In the genomic region with DNA sequence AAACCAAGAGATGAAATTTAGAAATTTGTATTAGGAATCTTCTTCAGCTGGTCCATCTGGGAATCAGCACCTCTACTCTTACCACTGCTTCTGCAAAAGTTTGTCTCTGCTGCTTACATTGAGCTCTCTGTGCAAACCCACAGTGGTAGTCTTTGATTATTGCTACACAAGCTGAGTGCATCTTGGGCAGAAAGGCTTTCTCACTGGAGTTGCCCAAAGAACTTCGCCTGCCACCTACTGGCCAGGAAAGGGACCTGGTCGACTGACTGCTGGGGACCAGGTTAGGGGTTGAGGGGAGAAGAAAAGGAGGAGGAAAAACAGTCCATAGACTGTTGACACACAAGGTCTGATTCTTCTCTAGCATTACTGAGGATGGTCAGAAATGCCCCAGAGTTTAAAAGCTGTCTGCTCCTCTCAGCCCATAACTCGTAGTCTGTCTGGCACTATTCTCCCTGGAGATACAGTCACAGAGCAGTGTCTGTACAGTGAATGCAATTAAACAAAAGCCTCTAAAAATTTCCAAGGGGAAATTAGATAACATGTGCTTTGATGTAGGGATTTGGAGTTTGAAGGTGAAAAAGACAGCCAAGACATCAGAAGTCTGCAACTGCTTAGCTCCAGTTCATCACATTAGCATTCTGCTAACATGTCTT, we compare ENCODE assay signal across 1 cellular context.
TF ChIP-seq lines count a peak whose summit lies in the region.

No MANE protein-coding gene starts in this region.

TF ChIP-seq in WTC11, 78 proteins besides CTCF, POLR2A, EP300 and RAD21 (continued from another document):
- TF ChIP-seq, protein P1, sequence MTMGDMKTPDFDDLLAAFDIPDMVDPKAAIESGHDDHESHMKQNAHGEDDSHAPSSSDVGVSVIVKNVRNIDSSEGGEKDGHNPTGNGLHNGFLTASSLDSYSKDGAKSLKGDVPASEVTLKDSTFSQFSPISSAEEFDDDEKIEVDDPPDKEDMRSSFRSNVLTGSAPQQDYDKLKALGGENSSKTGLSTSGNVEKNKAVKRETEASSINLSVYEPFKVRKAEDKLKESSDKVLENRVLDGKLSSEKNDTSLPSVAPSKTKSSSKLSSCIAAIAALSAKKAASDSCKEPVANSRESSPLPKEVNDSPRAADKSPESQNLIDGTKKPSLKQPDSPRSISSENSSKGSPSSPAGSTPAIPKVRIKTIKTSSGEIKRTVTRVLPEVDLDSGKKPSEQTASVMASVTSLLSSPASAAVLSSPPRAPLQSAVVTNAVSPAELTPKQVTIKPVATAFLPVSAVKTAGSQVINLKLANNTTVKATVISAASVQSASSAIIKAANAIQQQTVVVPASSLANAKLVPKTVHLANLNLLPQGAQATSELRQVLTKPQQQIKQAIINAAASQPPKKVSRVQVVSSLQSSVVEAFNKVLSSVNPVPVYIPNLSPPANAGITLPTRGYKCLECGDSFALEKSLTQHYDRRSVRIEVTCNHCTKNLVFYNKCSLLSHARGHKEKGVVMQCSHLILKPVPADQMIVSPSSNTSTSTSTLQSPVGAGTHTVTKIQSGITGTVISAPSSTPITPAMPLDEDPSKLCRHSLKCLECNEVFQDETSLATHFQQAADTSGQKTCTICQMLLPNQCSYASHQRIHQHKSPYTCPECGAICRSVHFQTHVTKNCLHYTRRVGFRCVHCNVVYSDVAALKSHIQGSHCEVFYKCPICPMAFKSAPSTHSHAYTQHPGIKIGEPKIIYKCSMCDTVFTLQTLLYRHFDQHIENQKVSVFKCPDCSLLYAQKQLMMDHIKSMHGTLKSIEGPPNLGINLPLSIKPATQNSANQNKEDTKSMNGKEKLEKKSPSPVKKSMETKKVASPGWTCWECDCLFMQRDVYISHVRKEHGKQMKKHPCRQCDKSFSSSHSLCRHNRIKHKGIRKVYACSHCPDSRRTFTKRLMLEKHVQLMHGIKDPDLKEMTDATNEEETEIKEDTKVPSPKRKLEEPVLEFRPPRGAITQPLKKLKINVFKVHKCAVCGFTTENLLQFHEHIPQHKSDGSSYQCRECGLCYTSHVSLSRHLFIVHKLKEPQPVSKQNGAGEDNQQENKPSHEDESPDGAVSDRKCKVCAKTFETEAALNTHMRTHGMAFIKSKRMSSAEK (CRISPR knock-in tag; IDR thresholded peaks at IDR 0.05; ENCODE audit: borderline replicate concordance) = no peak
- TF ChIP-seq HMGA2 (CRISPR knock-in tag; IDR thresholded peaks at IDR 0.05) (no peak), ZNF121 (CRISPR knock-in tag; IDR thresholded peaks at IDR 0.05) (no peak), AR (CRISPR knock-in tag; IDR thresholded peaks at IDR 0.05) (no peak), TEAD4 (CRISPR knock-in tag; IDR thresholded peaks at IDR 0.05) (no peak), FOXJ3 (CRISPR knock-in tag; IDR thresholded peaks at IDR 0.05; ENCODE audit: borderline replicate concordance) (no peak)
TF ChIP-seq in WTC11: peak in this region for 0.
